1 cellular context compared by ENCODE assay signal in the genomic region with DNA sequence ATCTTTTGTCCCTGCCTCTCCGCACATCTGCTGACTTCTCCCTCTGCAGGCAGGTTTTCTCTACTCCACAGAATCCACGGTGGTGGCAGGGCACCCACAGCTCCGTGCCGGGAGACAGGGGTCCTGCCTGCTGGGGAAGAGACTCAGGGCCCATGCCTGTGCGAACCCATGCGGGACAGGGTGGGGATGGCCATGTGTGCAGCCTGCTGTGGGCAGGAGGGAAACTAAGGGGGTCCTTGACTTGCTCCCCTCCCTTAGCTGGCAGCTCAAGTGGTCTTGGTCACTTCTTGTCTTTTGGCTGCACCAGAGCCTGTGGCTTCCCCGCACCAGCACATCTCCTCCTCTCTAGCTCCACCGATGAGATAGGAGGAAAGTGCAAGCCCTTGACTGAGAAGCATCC.
TF ChIP-seq lines count a peak whose summit lies in the region.

No MANE protein-coding gene starts in this region.

TF ChIP-seq in HepG2, 621 proteins besides CTCF, POLR2A, EP300 and RAD21 (continued from another document and continues in another):
- TF ChIP-seq, protein P1, sequence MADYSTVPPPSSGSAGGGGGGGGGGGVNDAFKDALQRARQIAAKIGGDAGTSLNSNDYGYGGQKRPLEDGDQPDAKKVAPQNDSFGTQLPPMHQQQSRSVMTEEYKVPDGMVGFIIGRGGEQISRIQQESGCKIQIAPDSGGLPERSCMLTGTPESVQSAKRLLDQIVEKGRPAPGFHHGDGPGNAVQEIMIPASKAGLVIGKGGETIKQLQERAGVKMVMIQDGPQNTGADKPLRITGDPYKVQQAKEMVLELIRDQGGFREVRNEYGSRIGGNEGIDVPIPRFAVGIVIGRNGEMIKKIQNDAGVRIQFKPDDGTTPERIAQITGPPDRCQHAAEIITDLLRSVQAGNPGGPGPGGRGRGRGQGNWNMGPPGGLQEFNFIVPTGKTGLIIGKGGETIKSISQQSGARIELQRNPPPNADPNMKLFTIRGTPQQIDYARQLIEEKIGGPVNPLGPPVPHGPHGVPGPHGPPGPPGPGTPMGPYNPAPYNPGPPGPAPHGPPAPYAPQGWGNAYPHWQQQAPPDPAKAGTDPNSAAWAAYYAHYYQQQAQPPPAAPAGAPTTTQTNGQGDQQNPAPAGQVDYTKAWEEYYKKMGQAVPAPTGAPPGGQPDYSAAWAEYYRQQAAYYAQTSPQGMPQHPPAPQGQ (CRISPR knock-in tag; IDR thresholded peaks at IDR 0.05; ENCODE audit: borderline replicate concordance), result no peak
- TF ChIP-seq, protein P2, sequence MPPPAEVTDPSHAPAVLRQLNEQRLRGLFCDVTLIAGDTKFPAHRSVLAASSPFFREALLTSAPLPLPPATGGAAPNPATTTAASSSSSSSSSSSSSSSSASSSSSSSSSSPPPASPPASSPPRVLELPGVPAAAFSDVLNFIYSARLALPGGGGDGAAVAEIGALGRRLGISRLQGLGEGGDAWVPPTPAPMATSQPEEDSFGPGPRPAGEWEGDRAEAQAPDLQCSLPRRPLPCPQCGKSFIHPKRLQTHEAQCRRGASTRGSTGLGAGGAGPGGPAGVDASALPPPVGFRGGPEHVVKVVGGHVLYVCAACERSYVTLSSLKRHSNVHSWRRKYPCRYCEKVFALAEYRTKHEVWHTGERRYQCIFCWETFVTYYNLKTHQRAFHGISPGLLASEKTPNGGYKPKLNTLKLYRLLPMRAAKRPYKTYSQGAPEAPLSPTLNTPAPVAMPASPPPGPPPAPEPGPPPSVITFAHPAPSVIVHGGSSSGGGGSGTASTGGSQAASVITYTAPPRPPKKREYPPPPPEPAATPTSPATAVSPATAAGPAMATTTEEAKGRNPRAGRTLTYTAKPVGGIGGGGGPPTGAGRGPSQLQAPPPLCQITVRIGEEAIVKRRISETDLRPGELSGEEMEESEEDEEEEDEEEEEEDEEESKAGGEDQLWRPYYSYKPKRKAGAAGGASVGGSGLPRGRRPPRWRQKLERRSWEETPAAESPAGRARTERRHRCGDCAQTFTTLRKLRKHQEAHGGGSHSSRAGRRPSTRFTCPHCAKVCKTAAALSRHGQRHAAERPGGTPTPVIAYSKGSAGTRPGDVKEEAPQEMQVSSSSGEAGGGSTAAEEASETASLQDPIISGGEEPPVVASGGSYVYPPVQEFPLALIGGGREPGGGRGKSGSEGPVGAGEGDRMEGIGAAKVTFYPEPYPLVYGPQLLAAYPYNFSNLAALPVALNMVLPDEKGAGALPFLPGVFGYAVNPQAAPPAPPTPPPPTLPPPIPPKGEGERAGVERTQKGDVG (CRISPR knock-in tag; IDR thresholded peaks at IDR 0.05; ENCODE audit: borderline replicate concordance), result no peak
- TF ChIP-seq, protein P3, sequence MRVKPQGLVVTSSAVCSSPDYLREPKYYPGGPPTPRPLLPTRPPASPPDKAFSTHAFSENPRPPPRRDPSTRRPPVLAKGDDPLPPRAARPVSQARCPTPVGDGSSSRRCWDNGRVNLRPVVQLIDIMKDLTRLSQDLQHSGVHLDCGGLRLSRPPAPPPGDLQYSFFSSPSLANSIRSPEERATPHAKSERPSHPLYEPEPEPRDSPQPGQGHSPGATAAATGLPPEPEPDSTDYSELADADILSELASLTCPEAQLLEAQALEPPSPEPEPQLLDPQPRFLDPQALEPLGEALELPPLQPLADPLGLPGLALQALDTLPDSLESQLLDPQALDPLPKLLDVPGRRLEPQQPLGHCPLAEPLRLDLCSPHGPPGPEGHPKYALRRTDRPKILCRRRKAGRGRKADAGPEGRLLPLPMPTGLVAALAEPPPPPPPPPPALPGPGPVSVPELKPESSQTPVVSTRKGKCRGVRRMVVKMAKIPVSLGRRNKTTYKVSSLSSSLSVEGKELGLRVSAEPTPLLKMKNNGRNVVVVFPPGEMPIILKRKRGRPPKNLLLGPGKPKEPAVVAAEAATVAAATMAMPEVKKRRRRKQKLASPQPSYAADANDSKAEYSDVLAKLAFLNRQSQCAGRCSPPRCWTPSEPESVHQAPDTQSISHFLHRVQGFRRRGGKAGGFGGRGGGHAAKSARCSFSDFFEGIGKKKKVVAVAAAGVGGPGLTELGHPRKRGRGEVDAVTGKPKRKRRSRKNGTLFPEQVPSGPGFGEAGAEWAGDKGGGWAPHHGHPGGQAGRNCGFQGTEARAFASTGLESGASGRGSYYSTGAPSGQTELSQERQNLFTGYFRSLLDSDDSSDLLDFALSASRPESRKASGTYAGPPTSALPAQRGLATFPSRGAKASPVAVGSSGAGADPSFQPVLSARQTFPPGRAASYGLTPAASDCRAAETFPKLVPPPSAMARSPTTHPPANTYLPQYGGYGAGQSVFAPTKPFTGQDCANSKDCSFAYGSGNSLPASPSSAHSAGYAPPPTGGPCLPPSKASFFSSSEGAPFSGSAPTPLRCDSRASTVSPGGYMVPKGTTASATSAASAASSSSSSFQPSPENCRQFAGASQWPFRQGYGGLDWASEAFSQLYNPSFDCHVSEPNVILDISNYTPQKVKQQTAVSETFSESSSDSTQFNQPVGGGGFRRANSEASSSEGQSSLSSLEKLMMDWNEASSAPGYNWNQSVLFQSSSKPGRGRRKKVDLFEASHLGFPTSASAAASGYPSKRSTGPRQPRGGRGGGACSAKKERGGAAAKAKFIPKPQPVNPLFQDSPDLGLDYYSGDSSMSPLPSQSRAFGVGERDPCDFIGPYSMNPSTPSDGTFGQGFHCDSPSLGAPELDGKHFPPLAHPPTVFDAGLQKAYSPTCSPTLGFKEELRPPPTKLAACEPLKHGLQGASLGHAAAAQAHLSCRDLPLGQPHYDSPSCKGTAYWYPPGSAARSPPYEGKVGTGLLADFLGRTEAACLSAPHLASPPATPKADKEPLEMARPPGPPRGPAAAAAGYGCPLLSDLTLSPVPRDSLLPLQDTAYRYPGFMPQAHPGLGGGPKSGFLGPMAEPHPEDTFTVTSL (CRISPR knock-in tag; IDR thresholded peaks at IDR 0.05; ENCODE audit: borderline replicate concordance), result no peak
- TF ChIP-seq, protein P4, sequence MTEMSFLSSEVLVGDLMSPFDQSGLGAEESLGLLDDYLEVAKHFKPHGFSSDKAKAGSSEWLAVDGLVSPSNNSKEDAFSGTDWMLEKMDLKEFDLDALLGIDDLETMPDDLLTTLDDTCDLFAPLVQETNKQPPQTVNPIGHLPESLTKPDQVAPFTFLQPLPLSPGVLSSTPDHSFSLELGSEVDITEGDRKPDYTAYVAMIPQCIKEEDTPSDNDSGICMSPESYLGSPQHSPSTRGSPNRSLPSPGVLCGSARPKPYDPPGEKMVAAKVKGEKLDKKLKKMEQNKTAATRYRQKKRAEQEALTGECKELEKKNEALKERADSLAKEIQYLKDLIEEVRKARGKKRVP (CRISPR knock-in tag; IDR thresholded peaks at IDR 0.05), result no peak
- TF ChIP-seq, protein P5, sequence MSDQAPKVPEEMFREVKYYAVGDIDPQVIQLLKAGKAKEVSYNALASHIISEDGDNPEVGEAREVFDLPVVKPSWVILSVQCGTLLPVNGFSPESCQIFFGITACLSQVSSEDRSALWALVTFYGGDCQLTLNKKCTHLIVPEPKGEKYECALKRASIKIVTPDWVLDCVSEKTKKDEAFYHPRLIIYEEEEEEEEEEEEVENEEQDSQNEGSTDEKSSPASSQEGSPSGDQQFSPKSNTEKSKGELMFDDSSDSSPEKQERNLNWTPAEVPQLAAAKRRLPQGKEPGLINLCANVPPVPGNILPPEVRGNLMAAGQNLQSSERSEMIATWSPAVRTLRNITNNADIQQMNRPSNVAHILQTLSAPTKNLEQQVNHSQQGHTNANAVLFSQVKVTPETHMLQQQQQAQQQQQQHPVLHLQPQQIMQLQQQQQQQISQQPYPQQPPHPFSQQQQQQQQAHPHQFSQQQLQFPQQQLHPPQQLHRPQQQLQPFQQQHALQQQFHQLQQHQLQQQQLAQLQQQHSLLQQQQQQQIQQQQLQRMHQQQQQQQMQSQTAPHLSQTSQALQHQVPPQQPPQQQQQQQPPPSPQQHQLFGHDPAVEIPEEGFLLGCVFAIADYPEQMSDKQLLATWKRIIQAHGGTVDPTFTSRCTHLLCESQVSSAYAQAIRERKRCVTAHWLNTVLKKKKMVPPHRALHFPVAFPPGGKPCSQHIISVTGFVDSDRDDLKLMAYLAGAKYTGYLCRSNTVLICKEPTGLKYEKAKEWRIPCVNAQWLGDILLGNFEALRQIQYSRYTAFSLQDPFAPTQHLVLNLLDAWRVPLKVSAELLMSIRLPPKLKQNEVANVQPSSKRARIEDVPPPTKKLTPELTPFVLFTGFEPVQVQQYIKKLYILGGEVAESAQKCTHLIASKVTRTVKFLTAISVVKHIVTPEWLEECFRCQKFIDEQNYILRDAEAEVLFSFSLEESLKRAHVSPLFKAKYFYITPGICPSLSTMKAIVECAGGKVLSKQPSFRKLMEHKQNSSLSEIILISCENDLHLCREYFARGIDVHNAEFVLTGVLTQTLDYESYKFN (CRISPR knock-in tag; conservative IDR thresholded peaks at IDR 0.05), result no peak
- TF ChIP-seq ZFP1 (CRISPR knock-in tag; IDR thresholded peaks at IDR 0.05) (no peak), TCF7L2 (IDR thresholded peaks at IDR 0.05; ENCODE audit: low read depth, low read length) (no peak), RFXAP (CRISPR knock-in tag; IDR thresholded peaks at IDR 0.05; ENCODE audit: borderline replicate concordance) (no peak), MED8 (CRISPR knock-in tag; IDR thresholded peaks at IDR 0.05; ENCODE audit: insufficient replicate concordance) (no peak), MEF2D (CRISPR knock-in tag; IDR thresholded peaks at IDR 0.05) (no peak), RFX3 (CRISPR knock-in tag; IDR thresholded peaks at IDR 0.05) (no peak), ZNF782 (CRISPR knock-in tag; IDR thresholded peaks at IDR 0.05; ENCODE audit: borderline replicate concordance) (no peak), PHF21A (CRISPR knock-in tag; IDR thresholded peaks at IDR 0.05) (no peak), AGO2 (optimal IDR thresholded peaks at IDR 0.05; ENCODE audit: low read depth, low read length) (peak; percentile 51), ZFP37 (CRISPR knock-in tag; IDR thresholded peaks at IDR 0.05; ENCODE audit: borderline replicate concordance) (no peak), POLR2G (IDR thresholded peaks at IDR 0.05; ENCODE audit: low read depth, low read length) (0 out of 2 replicates have a peak, but pooled peaks have one; percentile 12), ZNF296 (CRISPR knock-in tag; conservative IDR thresholded peaks at IDR 0.05) (no peak), ZNF451 (CRISPR knock-in tag; IDR thresholded peaks at IDR 0.05) (no peak), NFE2L1 (CRISPR knock-in tag; IDR thresholded peaks at IDR 0.05; ENCODE audit: borderline replicate concordance) (no peak), SPEN (CRISPR knock-in tag; IDR thresholded peaks at IDR 0.05; ENCODE audit: low read depth) (no peak), RAD51 (IDR thresholded peaks at IDR 0.05; ENCODE audit: borderline replicate concordance) (no peak), SP140L (CRISPR knock-in tag; IDR thresholded peaks at IDR 0.05; ENCODE audit: borderline replicate concordance) (no peak), KDM2A (CRISPR knock-in tag; IDR thresholded peaks at IDR 0.05; ENCODE audit: borderline replicate concordance, low read depth) (0 out of 2 replicates have a peak, but pooled peaks have one; percentile 15), ZFYVE20 (CRISPR knock-in tag; IDR thresholded peaks at IDR 0.05; ENCODE audit: borderline replicate concordance, low read depth) (no peak)
- TF ChIP-seq, protein P6, sequence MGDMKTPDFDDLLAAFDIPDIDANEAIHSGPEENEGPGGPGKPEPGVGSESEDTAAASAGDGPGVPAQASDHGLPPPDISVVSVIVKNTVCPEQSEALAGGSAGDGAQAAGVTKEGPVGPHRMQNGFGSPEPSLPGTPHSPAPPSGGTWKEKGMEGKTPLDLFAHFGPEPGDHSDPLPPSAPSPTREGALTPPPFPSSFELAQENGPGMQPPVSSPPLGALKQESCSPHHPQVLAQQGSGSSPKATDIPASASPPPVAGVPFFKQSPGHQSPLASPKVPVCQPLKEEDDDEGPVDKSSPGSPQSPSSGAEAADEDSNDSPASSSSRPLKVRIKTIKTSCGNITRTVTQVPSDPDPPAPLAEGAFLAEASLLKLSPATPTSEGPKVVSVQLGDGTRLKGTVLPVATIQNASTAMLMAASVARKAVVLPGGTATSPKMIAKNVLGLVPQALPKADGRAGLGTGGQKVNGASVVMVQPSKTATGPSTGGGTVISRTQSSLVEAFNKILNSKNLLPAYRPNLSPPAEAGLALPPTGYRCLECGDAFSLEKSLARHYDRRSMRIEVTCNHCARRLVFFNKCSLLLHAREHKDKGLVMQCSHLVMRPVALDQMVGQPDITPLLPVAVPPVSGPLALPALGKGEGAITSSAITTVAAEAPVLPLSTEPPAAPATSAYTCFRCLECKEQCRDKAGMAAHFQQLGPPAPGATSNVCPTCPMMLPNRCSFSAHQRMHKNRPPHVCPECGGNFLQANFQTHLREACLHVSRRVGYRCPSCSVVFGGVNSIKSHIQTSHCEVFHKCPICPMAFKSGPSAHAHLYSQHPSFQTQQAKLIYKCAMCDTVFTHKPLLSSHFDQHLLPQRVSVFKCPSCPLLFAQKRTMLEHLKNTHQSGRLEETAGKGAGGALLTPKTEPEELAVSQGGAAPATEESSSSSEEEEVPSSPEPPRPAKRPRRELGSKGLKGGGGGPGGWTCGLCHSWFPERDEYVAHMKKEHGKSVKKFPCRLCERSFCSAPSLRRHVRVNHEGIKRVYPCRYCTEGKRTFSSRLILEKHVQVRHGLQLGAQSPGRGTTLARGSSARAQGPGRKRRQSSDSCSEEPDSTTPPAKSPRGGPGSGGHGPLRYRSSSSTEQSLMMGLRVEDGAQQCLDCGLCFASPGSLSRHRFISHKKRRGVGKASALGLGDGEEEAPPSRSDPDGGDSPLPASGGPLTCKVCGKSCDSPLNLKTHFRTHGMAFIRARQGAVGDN (CRISPR knock-in tag; IDR thresholded peaks at IDR 0.05), result 0 out of 2 replicates have a peak, but pooled peaks have one; percentile 14
- TF ChIP-seq, protein P7, sequence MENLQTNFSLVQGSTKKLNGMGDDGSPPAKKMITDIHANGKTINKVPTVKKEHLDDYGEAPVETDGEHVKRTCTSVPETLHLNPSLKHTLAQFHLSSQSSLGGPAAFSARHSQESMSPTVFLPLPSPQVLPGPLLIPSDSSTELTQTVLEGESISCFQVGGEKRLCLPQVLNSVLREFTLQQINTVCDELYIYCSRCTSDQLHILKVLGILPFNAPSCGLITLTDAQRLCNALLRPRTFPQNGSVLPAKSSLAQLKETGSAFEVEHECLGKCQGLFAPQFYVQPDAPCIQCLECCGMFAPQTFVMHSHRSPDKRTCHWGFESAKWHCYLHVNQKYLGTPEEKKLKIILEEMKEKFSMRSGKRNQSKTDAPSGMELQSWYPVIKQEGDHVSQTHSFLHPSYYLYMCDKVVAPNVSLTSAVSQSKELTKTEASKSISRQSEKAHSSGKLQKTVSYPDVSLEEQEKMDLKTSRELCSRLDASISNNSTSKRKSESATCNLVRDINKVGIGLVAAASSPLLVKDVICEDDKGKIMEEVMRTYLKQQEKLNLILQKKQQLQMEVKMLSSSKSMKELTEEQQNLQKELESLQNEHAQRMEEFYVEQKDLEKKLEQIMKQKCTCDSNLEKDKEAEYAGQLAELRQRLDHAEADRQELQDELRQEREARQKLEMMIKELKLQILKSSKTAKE (CRISPR knock-in tag; IDR thresholded peaks at IDR 0.05; ENCODE audit: borderline replicate concordance), result no peak
- TF ChIP-seq, protein P8, sequence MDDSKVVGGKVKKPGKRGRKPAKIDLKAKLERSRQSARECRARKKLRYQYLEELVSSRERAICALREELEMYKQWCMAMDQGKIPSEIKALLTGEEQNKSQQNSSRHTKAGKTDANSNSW (CRISPR knock-in tag; IDR thresholded peaks at IDR 0.05; ENCODE audit: borderline replicate concordance), result no peak
